Comparison of ENCODE assay signal across 6 cellular contexts in the genomic region with DNA sequence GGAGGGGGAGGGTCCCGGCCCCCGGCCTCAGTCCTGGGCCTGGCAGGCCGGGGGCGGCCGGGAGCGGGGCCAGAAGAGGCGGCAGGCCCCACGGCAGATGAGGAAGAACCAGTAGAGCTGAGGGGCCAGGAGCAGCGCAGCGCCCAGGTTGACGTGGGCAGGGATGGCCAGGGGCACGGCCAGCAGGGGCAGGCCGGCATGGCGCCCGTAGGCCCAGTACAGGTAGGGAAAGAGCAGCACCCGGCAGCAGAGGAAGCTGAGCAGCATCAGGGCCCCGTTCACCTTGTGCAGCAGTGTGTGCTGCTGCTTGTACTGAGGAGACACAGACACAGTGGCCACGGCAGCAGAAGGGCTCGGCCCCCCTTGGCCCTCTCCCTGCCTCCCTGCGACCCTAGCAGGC. TPM values are rescaled to one million over a fixed set of nuclear protein-coding genes. Genes with fewer than 3 reads are reported as not detected.
"Had no signal": no experiment of that assay in that cellular context is flagged by ENCODE, and none has a peak within 500 bp of the region (broad histone marks: within the 10 kb centered on the region; RNA-seq: fewer than 3 reads in every experiment).

No MANE protein-coding gene starts in this region.

- H3K9me3 Mint-ChIP-seq: GM23338, H9, IgD-negative memory B cell had no signal

- ATAC-seq: GM23338 had no signal

- H3K4me3 ChIP-seq: GM23338 had no signal

- H2AFZ ChIP-seq: GM23338 had no signal

- H3K27ac Mint-ChIP-seq: GM23338, IgD-negative memory B cell had no signal

- H3K4me2 ChIP-seq: GM23338 had no signal

- H3K4me3 Mint-ChIP-seq: GM23338, H9, IgD-negative memory B cell had no signal

- DNase-seq: H9, HCEC 1CT had no signal

RNA-seq across cellular contexts. Expression of a gene that starts 2.2 kb away (rescaled TPM):
- total RNA-seq: GM23338, H1, H9, HT-29 had no signal
